Comparison of ENCODE assay signal across 8 cellular contexts in genomic region chr3:48564022-48564421, GRCh38. TPM values are rescaled to one million over a fixed set of nuclear protein-coding genes. Genes with fewer than 3 reads are reported as not detected.
A peak's percentile ranks its signal among the peaks of the same experiment; 100 is the strongest.
DNase-seq lines count a peak whose midpoint lies in the region; ATAC-seq and TF ChIP-seq lines count a peak whose summit lies in the region.

No MANE protein-coding gene starts in this region.

- no peak overlapping the region for H3K4me3 Mint-ChIP-seq in neural crest cell

- H3K27me3 ChIP-seq in HAP-1 (ENCODE audit: low read depth), result no peaks in the 10 kb centered on the region

- H3K36me3 ChIP-seq in HAP-1 (replicated peaks), result no peaks in the 10 kb centered on the region

- no peaks in the 10 kb centered on the region for H3K9me3 Mint-ChIP-seq in neural crest cell

- ATAC-seq in GM18907 (IDR thresholded peaks at IDR 0.05; ENCODE audit: unreplicated experiment) (no peak), HG03521 (IDR thresholded peaks at IDR 0.05; ENCODE audit: unreplicated experiment) (no peak), HG03045 (IDR thresholded peaks at IDR 0.05; ENCODE audit: unreplicated experiment) (no peak)

- DNase-seq in COLO829 (ENCODE audit: low spot score), result peak; percentile 99
- peak; percentile 11 for DNase-seq in NCI-H69 (lab: John Stamatoyannopoulos, UW)
- DNase-seq in cardiac fibroblast (ENCODE audit: low read depth in 2 of 2), result peak; percentile 67 to 80
- DNase-seq in neural crest cell (ENCODE audit: low read depth, low spot score), result no peak
- DNase-seq in HAP-1 (ENCODE audit: low spot score in 2 of 2), result no peak

- no peaks in the 10 kb centered on the region for H3K36me3 Mint-ChIP-seq in neural crest cell (ENCODE audit: low read depth)

- H3K27ac Mint-ChIP-seq in neural crest cell (ENCODE audit: unreplicated experiment), result peak overlapping the region; percentile 95

- H3K4me3 ChIP-seq in cardiac fibroblast (replicated peaks in 1 of 2; ENCODE audit: low read depth in 2 of 2, low read length in 2 of 2), result no peak overlapping the region
- H3K4me3 ChIP-seq in HAP-1, result no peak overlapping the region

- H3K4me1 Mint-ChIP-seq in neural crest cell, result peaks cover 35% of the 10 kb centered on the region

- no peaks in the 10 kb centered on the region for H3K4me1 ChIP-seq in HAP-1

- no peaks in the 10 kb centered on the region for H3K27me3 Mint-ChIP-seq in neural crest cell (ENCODE audit: low read depth)

- in situ Hi-C loops in HAP-1 (cut with MboI; ENCODE audit: low sequenced_read_pairs), result no loop called here

- H3K9me3 ChIP-seq in HAP-1, result no peaks in the 10 kb centered on the region

- TF ChIP-seq CTCF in cardiac fibroblast (IDR thresholded peaks at IDR 0.05; ENCODE audit: low read depth, low read length) (no peak), neural crest cell (conservative IDR thresholded peaks at IDR 0.05) (no peak)

RNA-seq across cellular contexts. Expression of gene UCN2, which starts 0.4 kb away (rescaled TPM):
- 1.3 TPM in 2 replicates for total RNA-seq in neural crest cell

RNA-seq across cellular contexts. Expression of gene PFKFB4, which starts 7.4 kb away (rescaled TPM):
- 19.2 and 20.4 TPM in 2 replicates for total RNA-seq in neural crest cell

RNA-seq across cellular contexts. Expression of gene COL7A1, which starts 31.1 kb away (rescaled TPM):
- 28.4 and 28.7 TPM in 2 replicates for total RNA-seq in neural crest cell

RNA-seq across cellular contexts. Expression of gene UQCRC1, which starts 45.4 kb away (rescaled TPM):
- 288 and 297 TPM in 2 replicates for total RNA-seq in neural crest cell

RNA-seq across cellular contexts. Expression of gene TMEM89, which starts 57.5 kb away (rescaled TPM):
- 0.51 and 0.66 TPM in 2 replicates for total RNA-seq in neural crest cell

Comparison
In these comparisons a context has a peak if more than half of its experiments do, and no peak if none do; other contexts are left out.
1. DNase-seq: peak in COLO829 (single experiment), NCI-H69 (single experiment) and cardiac fibroblast (2 of 2); none in neural crest cell (single experiment) and HAP-1 (0 of 2).